8 cellular contexts compared by ENCODE assay signal in the genomic region with DNA sequence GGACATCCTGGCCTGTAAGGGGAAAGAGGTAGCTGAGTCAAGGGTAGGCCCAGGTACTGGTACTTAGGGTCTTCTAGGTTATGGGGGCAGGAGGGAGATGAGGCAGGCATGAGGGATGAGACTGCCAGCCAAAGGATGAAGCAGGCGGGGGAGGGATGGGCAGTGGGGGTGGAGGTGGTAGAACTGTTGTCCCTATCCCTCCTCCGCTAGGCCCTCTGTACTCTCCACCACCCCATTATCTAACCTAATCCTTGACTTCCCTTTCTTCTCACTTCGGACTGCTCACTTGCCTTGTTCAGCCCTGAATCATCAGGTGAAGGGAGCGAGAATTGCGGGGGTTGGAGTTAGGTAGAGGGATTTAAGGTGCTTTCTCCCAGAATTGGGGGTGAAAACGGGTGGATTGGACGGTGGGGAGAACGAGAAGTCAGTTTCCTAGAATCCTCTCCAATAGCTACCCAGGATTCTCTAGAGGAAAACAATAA. TPM values are rescaled to one million over a fixed set of nuclear protein-coding genes. Genes with fewer than 3 reads are reported as not detected.
DNase-seq lines count a peak whose midpoint lies in the region; ATAC-seq lines count a peak whose summit lies in the region.

No MANE protein-coding gene starts in this region.

- H3K36me3 Mint-ChIP-seq in activated T-helper 17 cell treated with anti-CD3 and anti-CD28 coated beads, Interleukin-2, amount 50 U/mL, for 72 hours (ENCODE audit: low read depth), result peaks cover 15% of the 10 kb centered on the region
- peaks cover 4% of the 10 kb centered on the region for H3K36me3 Mint-ChIP-seq in stimulated activated naive CD8-positive, alpha-beta T cell treated with anti-CD3 and anti-CD28 coated beads, Interleukin-15, Interleukin-2, amounts not matched to agents 100 ng/mL and 50 ng/mL, for 24 hours (ENCODE audit: low read depth)

- no peaks in the 10 kb centered on the region for H3K36me3 ChIP-seq in iPS-18a (ENCODE audit: control insufficient read depth, low read depth, low read length)

- H3K4me1 ChIP-seq in iPS-18a (ENCODE audit: control insufficient read depth, low read depth, low read length), result peaks cover 20% of the 10 kb centered on the region

- H3K9ac ChIP-seq in iPS-18a (ENCODE audit: low read length), result peak overlapping the region; percentile 79

- peak; percentile 34 for ATAC-seq in activated T-helper 17 cell treated with anti-CD3 and anti-CD28 coated beads, Interleukin-2, amount 50 U/mL, for 72 hours (replicated peaks)
- ATAC-seq in HG03469 (IDR thresholded peaks at IDR 0.05; ENCODE audit: unreplicated experiment) (no peak), GM21390 (IDR thresholded peaks at IDR 0.05; ENCODE audit: unreplicated experiment) (no peak)

- H3K4me1 Mint-ChIP-seq in activated T-helper 17 cell treated with anti-CD3 and anti-CD28 coated beads, Interleukin-2, amount 50 U/mL, for 72 hours, result peaks cover 17% of the 10 kb centered on the region
- peaks cover 57% of the 10 kb centered on the region for H3K4me1 Mint-ChIP-seq in stimulated activated naive CD8-positive, alpha-beta T cell treated with anti-CD3 and anti-CD28 coated beads, Interleukin-15, Interleukin-2, amounts not matched to agents 100 ng/mL and 50 ng/mL, for 24 hours (ENCODE audit: low read depth)

- H3K27ac Mint-ChIP-seq in activated T-helper 17 cell treated with anti-CD3 and anti-CD28 coated beads, Interleukin-2, amount 50 U/mL, for 72 hours, result peak overlapping the region; percentile 99
- peak overlapping the region; percentile 100 for H3K27ac Mint-ChIP-seq in stimulated activated naive CD8-positive, alpha-beta T cell treated with anti-CD3 and anti-CD28 coated beads, Interleukin-15, Interleukin-2, amounts not matched to agents 100 ng/mL and 50 ng/mL, for 24 hours

- no peaks in the 10 kb centered on the region for H3K9me3 Mint-ChIP-seq in activated T-helper 17 cell treated with anti-CD3 and anti-CD28 coated beads, Interleukin-2, amount 50 U/mL, for 72 hours
- H3K9me3 Mint-ChIP-seq in stimulated activated naive CD8-positive, alpha-beta T cell treated with anti-CD3 and anti-CD28 coated beads, Interleukin-15, Interleukin-2, amounts not matched to agents 100 ng/mL and 50 ng/mL, for 24 hours, result no peaks in the 10 kb centered on the region

- H3K4me3 ChIP-seq in iPS-18a (ENCODE audit: low read length), result peak overlapping the region; percentile 78

- H3K27me3 ChIP-seq in iPS-18a (ENCODE audit: control insufficient read depth, insufficient read depth, low read length), result no peaks in the 10 kb centered on the region

- H3K27ac ChIP-seq in iPS-18a (ENCODE audit: low read length), result peak overlapping the region; percentile 91

- H3K9me3 ChIP-seq in iPS-18a (ENCODE audit: control insufficient read depth, low read depth, low read length), result no peaks in the 10 kb centered on the region

- DNase-seq in activated CD4-positive, alpha-beta T cell treated with anti-CD3 and anti-CD28 coated beads for 1 hour, result peak; percentile 12
- DNase-seq in activated CD4-positive, alpha-beta T cell treated with anti-CD3 and anti-CD28 coated beads for 4 hours, result no peak
- DNase-seq in NCI-H187 (lab: John Stamatoyannopoulos, UW), result no peak

- H3K27me3 Mint-ChIP-seq in activated T-helper 17 cell treated with anti-CD3 and anti-CD28 coated beads, Interleukin-2, amount 50 U/mL, for 72 hours, result no peaks in the 10 kb centered on the region
- no peaks in the 10 kb centered on the region for H3K27me3 Mint-ChIP-seq in stimulated activated naive CD8-positive, alpha-beta T cell treated with anti-CD3 and anti-CD28 coated beads, Interleukin-15, Interleukin-2, amounts not matched to agents 100 ng/mL and 50 ng/mL, for 24 hours

- H3K4me3 Mint-ChIP-seq in activated T-helper 17 cell treated with anti-CD3 and anti-CD28 coated beads, Interleukin-2, amount 50 U/mL, for 72 hours, result peak overlapping the region; percentile 94
- H3K4me3 Mint-ChIP-seq in stimulated activated naive CD8-positive, alpha-beta T cell treated with anti-CD3 and anti-CD28 coated beads, Interleukin-15, Interleukin-2, amounts not matched to agents 100 ng/mL and 50 ng/mL, for 24 hours, result peak overlapping the region; percentile 94

RNA-seq across cellular contexts. Expression of a gene that starts 0.6 kb away (rescaled TPM):
- total RNA-seq in activated T-helper 17 cell treated with anti-CD3 and anti-CD28 coated beads, Interleukin-2, amount 50 U/mL, for 72 hours, result 10 to 100 TPM; 24.4 to 74.5 TPM

RNA-seq across cellular contexts. Expression of a gene that starts 5.4 kb away (rescaled TPM):
- total RNA-seq in activated T-helper 17 cell treated with anti-CD3 and anti-CD28 coated beads, Interleukin-2, amount 50 U/mL, for 72 hours, result 10 to 100 TPM in 1 of 2 donors, 1 to 10 TPM in 1; 9.8 to 67.1 TPM

RNA-seq across cellular contexts. Expression of a gene that starts 17.4 kb away (rescaled TPM):
- total RNA-seq in activated T-helper 17 cell treated with anti-CD3 and anti-CD28 coated beads, Interleukin-2, amount 50 U/mL, for 72 hours, result 100 to 1,000 TPM in 1 of 2 donors, 10 to 100 TPM in 1; 86.5 to 165 TPM

RNA-seq across cellular contexts. Expression of a gene that starts 26.7 kb away (rescaled TPM):
- 100 to 1,000 TPM in 1 of 2 donors, 10 to 100 TPM in 1; 85.0 to 144 TPM for total RNA-seq in activated T-helper 17 cell treated with anti-CD3 and anti-CD28 coated beads, Interleukin-2, amount 50 U/mL, for 72 hours

RNA-seq across cellular contexts. Expression of a gene that starts 29.4 kb away (rescaled TPM):
- total RNA-seq in activated T-helper 17 cell treated with anti-CD3 and anti-CD28 coated beads, Interleukin-2, amount 50 U/mL, for 72 hours, result not detected
